1 cellular context compared by ENCODE assay signal in the genomic region with DNA sequence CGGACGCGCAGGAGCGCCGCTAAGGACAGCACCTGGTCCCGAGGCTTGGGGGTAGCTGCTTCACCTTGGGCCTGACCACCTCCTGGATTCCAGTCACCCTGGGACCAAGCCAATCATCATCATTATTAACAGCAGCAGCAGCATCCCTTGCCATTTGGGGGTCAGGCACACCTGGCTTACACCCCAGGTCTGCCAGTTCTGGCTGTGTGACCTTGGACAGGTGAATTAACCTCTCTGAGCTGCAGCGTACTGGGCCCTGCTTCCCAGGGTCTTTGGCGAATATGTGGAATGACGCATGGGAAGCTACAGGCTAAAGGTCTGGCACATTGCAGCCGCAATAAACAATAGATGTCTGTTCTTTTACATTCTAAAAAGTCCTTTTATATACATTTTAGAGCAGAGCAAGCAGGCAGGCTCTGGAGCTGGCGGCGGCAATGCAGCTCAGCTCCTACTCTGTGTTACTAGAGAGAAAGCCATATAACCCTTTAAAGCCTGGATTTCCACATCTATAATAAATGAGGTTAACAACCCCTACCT.
A peak's percentile ranks its signal among the peaks of the same experiment; 100 is the strongest.
TF ChIP-seq lines count a peak whose summit lies in the region.

No MANE protein-coding gene starts in this region.

TF ChIP-seq in H1, 55 proteins besides CTCF, POLR2A, EP300 and RAD21:
- TF ChIP-seq ATF2 (IDR thresholded peaks at IDR 0.05; ENCODE audit: low read length) (no peak), KDM1A (IDR thresholded peaks at IDR 0.05; ENCODE audit: borderline replicate concordance, low read length) (peak; percentile 96), HDAC2 (IDR thresholded peaks at IDR 0.05; ENCODE audit: borderline replicate concordance in 1 of 2, low read depth in 2 of 2, low read length in 2 of 2) (peak in 1 of 2 experiments; percentile 74; a peak in 1 of 4 replicates)
TF ChIP-seq in H1: peak in this region for 2.
